In the genomic region with DNA sequence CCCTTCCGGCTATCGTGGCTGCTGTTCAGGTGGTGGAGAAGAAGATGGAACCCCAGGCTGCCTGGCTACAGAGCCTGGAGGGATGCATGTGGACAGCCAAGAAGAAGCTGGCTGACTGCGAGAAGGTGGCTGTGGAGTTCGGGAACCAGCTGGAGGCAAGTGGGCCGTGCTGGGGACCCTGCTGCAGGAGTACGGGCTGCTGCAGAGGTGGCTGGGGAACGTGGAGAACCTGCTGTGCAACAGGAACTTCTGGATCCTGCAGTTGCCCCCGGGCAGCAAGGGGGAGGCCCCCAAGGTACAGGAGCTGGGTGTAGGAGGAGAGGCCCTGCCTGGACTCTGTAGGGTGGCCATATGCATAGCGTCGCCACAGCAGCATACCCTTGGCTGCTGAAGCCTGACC, we compare ENCODE assay signal across 15 cellular contexts. TPM values are rescaled to one million over a fixed set of nuclear protein-coding genes. Genes with fewer than 3 reads are reported as not detected.
A peak's percentile ranks its signal among the peaks of the same experiment; 100 is the strongest.
DNase-seq lines count a peak whose midpoint lies in the region; ATAC-seq and TF ChIP-seq lines count a peak whose summit lies in the region.
"Had no signal": no experiment of that assay in that cellular context is flagged by ENCODE, and none has a peak within 500 bp of the region (broad histone marks: within the 10 kb centered on the region; RNA-seq: fewer than 3 reads in every experiment).

No MANE protein-coding gene starts in this region.

- no peaks in the 10 kb centered on the region for H3K36me3 Mint-ChIP-seq in activated naive CD4-positive, alpha-beta T cell treated with anti-CD3 and anti-CD28 coated beads, Interleukin-2, amount 50 U/mL, for 24 hours
- H3K36me3 Mint-ChIP-seq in activated naive CD4-positive, alpha-beta T cell treated with anti-CD3 and anti-CD28 coated beads, Interleukin-2, amount 10 ng/mL, durations not matched to agents 7 days and 5 days: peaks cover 3% of the 10 kb centered on the region
- peaks cover 2% of the 10 kb centered on the region; the same call in 1 of the 3 replicates for H3K36me3 Mint-ChIP-seq in GM23338 (ENCODE audit: low read depth)

- no peak for TF ChIP-seq CTCF in GM23338 (conservative IDR thresholded peaks at IDR 0.05; ENCODE audit: low read depth in 2 of 2)
- no peak for TF ChIP-seq CTCF in left lung (IDR thresholded peaks at IDR 0.05)
- no peak for TF ChIP-seq CTCF in GM13976 (IDR thresholded peaks at IDR 0.05; ENCODE audit: borderline replicate concordance, control extremely low read depth, extremely low read depth, insufficient read depth, missing control alignments)

- CTCF ChIA-PET in activated naive CD4-positive, alpha-beta T cell treated with anti-CD3 and anti-CD28 coated beads, Interleukin-2, amount 10 ng/mL, durations not matched to agents 7 days and 5 days (lab: Charles Lee): no interaction called here

- no peak overlapping the region for H3K27ac ChIP-seq in GM23338 (ENCODE audit: low read depth)
- H3K27ac ChIP-seq in left lung: no peak overlapping the region

- peaks cover 40% of the 10 kb centered on the region for H3K4me1 Mint-ChIP-seq in activated naive CD4-positive, alpha-beta T cell treated with anti-CD3 and anti-CD28 coated beads, Interleukin-2, amount 50 U/mL, for 24 hours
- H3K4me1 Mint-ChIP-seq in activated naive CD4-positive, alpha-beta T cell treated with anti-CD3 and anti-CD28 coated beads, Interleukin-2, amount 10 ng/mL, durations not matched to agents 7 days and 5 days: peaks cover 69% of the 10 kb centered on the region
- peaks cover 30% of the 10 kb centered on the region for H3K4me1 Mint-ChIP-seq in GM23338

- H3K4me3 ChIP-seq in GM23338 (no peak overlapping the region), left lung (no peak overlapping the region)
- H3K4me3 ChIP-seq: MG63 had no signal

- no peaks in the 10 kb centered on the region for H3K36me3 ChIP-seq in GM23338 (ENCODE audit: insufficient read depth)
- peaks cover 0 to 7% of the 10 kb centered on the region in 2 donors for H3K36me3 ChIP-seq in left lung

- intact Hi-C loops in left lung (cut with DNase I) (no loop called here), left cardiac atrium (cut with DNase I) (no loop called here)

- no peaks in the 10 kb centered on the region for H3K27me3 Mint-ChIP-seq in activated naive CD4-positive, alpha-beta T cell treated with anti-CD3 and anti-CD28 coated beads, Interleukin-2, amount 50 U/mL, for 24 hours
- H3K27me3 Mint-ChIP-seq in activated naive CD4-positive, alpha-beta T cell treated with anti-CD3 and anti-CD28 coated beads, Interleukin-2, amount 10 ng/mL, durations not matched to agents 7 days and 5 days: peaks cover 4% of the 10 kb centered on the region
- peaks cover 14% of the 10 kb centered on the region for H3K27me3 Mint-ChIP-seq in GM23338 (ENCODE audit: insufficient read depth, low read depth, poor library complexity)

- peak overlapping the region; percentile 66 for H3K27ac Mint-ChIP-seq in activated naive CD4-positive, alpha-beta T cell treated with anti-CD3 and anti-CD28 coated beads, Interleukin-2, amount 50 U/mL, for 24 hours
- H3K27ac Mint-ChIP-seq in activated naive CD4-positive, alpha-beta T cell treated with anti-CD3 and anti-CD28 coated beads, Interleukin-2, amount 10 ng/mL, durations not matched to agents 7 days and 5 days: no peak overlapping the region
- H3K27ac Mint-ChIP-seq in GM23338: peak overlapping the region; percentile 13
- H3K27ac Mint-ChIP-seq: CD8-positive, alpha-beta T cell had no signal

- H3K27me3 ChIP-seq in GM23338 (ENCODE audit: insufficient read depth): peaks cover 5% of the 10 kb centered on the region; the same call in 1 of the 2 replicates
- H3K27me3 ChIP-seq in left lung: no peaks in the 10 kb centered on the region
- H3K27me3 ChIP-seq: MG63 had no signal

- H4K20me1 ChIP-seq in GM23338 (replicated peaks; ENCODE audit: insufficient read depth): no peaks in the 10 kb centered on the region

- ATAC-seq in GM23338: no peak
- ATAC-seq in left lung: no peak
- no peak for ATAC-seq in left cardiac atrium
- ATAC-seq: CD8-positive, alpha-beta T cell had no signal

- no peaks in the 10 kb centered on the region for H3K9me3 Mint-ChIP-seq in activated naive CD4-positive, alpha-beta T cell treated with anti-CD3 and anti-CD28 coated beads, Interleukin-2, amount 50 U/mL, for 24 hours
- no peaks in the 10 kb centered on the region for H3K9me3 Mint-ChIP-seq in activated naive CD4-positive, alpha-beta T cell treated with anti-CD3 and anti-CD28 coated beads, Interleukin-2, amount 10 ng/mL, durations not matched to agents 7 days and 5 days
- no peaks in the 10 kb centered on the region for H3K9me3 Mint-ChIP-seq in GM23338
- H3K9me3 Mint-ChIP-seq: CD8-positive, alpha-beta T cell had no signal

- H3K4me3 Mint-ChIP-seq in activated naive CD4-positive, alpha-beta T cell treated with anti-CD3 and anti-CD28 coated beads, Interleukin-2, amount 50 U/mL, for 24 hours: no peak overlapping the region
- no peak overlapping the region for H3K4me3 Mint-ChIP-seq in activated naive CD4-positive, alpha-beta T cell treated with anti-CD3 and anti-CD28 coated beads, Interleukin-2, amount 10 ng/mL, durations not matched to agents 7 days and 5 days
- no peak overlapping the region for H3K4me3 Mint-ChIP-seq in GM23338

- H3K79me2 ChIP-seq in GM23338 (replicated peaks; ENCODE audit: insufficient read depth): no peaks in the 10 kb centered on the region

- H3K9me3 ChIP-seq in left lung: no peaks in the 10 kb centered on the region
- H3K9me3 ChIP-seq: MG63 had no signal

- H3K9me2 ChIP-seq in GM23338 (ENCODE audit: insufficient read depth): no peaks in the 10 kb centered on the region

- 0 out of 2 replicates have a peak, but pooled peaks cover 6% of the 10 kb centered on the region for H3F3A ChIP-seq in GM23338 (replicated peaks; ENCODE audit: low read depth)

- no peak for DNase-seq in activated naive CD4-positive, alpha-beta T cell treated with anti-CD3 and anti-CD28 coated beads, Interleukin-2, amount 10 ng/mL, durations not matched to agents 7 days and 5 days
- no peak for DNase-seq in GM23338 (ENCODE audit: low spot score)
- DNase-seq in left lung: peak; percentile 6 to 51
- no peak for DNase-seq in left cardiac atrium
- DNase-seq in GM13976 (ENCODE audit: low spot score): no peak
- DNase-seq in hepatic stellate cell (ENCODE audit: low spot score): no peak
- DNase-seq: CD8-positive, alpha-beta T cell; GDM1; H7; Kasumi-1; NCI-H1694 treated with DMSO at 0.1 percent for 48 hours; NCI-H446 treated with DMSO at 0.1 percent for 48 hours; Right ventricle myocardium superior had no signal

- no peak overlapping the region for H2AFZ ChIP-seq in GM23338

- peaks cover 3% of the 10 kb centered on the region for H3K4me1 ChIP-seq in GM23338 (ENCODE audit: insufficient read depth)
- peaks cover 0 to 16% of the 10 kb centered on the region in 2 donors for H3K4me1 ChIP-seq in left lung

- H3K4me2 ChIP-seq in GM23338: no peak overlapping the region

- in situ Hi-C loops in GM13976 (cut with MboI; ENCODE audit: low sequenced_read_pairs, unreplicated experiment): no loop called here

TF ChIP-seq in GM23338, 12 proteins besides CTCF, POLR2A, EP300 and RAD21 (continues in another document):
- TF ChIP-seq ZNF114 (CRISPR knock-in tag; IDR thresholded peaks at IDR 0.05) (no peak), REST (IDR thresholded peaks at IDR 0.05; ENCODE audit: unreplicated experiment) (no peak), EZH2 (IDR thresholded peaks at IDR 0.05; ENCODE audit: low read depth, unreplicated experiment) (no peak), ZNF331 (CRISPR knock-in tag; IDR thresholded peaks at IDR 0.05; ENCODE audit: low read depth) (no peak), STAT1 (IDR thresholded peaks at IDR 0.05; ENCODE audit: unreplicated experiment) (no peak)

RNA-seq across cellular contexts. Expression of gene ZNF783, which starts 25.6 kb away (rescaled TPM):
- total RNA-seq in GM23338 (2014; rRNA removed; shearing (Covaris generic)): 8.6 and 9.0 TPM in 2 replicates
- 2.1 and 2.6 TPM in 2 replicates for polyA plus RNA-seq in GM23338 (2016; fragmentation: Nextera tagmentation; extraction: Ambion mirVana)
- total RNA-seq in left lung: 10 to 100 TPM; 11.5 to 12.0 TPM
- total RNA-seq in left cardiac atrium: 1 to 10 TPM; 5.8 to 8.6 TPM

RNA-seq across cellular contexts. Expression of gene ZNF212, which starts 48.2 kb away (rescaled TPM):
- total RNA-seq in GM23338 (2014; rRNA removed; shearing (Covaris generic)): 18.0 and 18.9 TPM in 2 replicates
- polyA plus RNA-seq in GM23338 (2016; fragmentation: Nextera tagmentation; extraction: Ambion mirVana): 8.9 and 10.8 TPM in 2 replicates
- total RNA-seq in left lung (1 to 10 TPM; 7.4 to 9.0 TPM), left cardiac atrium (1 to 10 TPM; 4.9 to 6.0 TPM)

Comparison
In these comparisons a context has a peak if more than half of its experiments do, and no peak if none do; other contexts are left out.
1. DNase-seq: peak in left lung (2 of 2); none in activated naive CD4-positive, alpha-beta T cell treated with anti-CD3 and anti-CD28 coated beads, Interleukin-2, amount 10 ng/mL, durations not matched to agents 7 days and 5 days (single experiment), GM23338 (single experiment), left cardiac atrium (single experiment), GM13976 (single experiment) and hepatic stellate cell (single experiment).